8 cellular contexts compared by ENCODE assay signal in the genomic region with DNA sequence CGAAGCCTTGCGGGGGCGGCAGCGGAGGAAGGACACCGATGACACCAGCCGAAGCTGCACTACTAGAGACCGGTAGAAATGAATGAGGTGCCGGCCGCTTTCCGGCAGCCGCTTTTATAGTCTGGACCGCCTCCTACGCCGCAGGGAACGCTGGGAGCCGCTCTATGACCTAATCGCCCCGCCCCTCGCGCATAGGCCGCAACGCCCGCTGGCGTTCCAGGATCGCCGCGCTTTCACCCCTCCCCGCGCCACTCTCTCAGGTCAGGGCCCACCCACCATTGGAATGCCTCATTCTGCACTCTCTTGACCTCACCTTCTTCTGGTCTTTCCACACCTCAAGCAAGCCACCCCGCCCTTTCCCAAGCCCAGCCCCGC. TPM values are rescaled to one million over a fixed set of nuclear protein-coding genes. Genes with fewer than 3 reads are reported as not detected.
DNase-seq lines count a peak whose midpoint lies in the region; ATAC-seq, FAIRE-seq and TF ChIP-seq lines count a peak whose summit lies in the region.

A gene (minus strand): TSS at position 89 of the 375 bp plus-strand sequence. CDS start 170 bp downstream, outside the sequence.

- H3K79me2 ChIP-seq in keratinocyte (ENCODE audit: control insufficient read depth, insufficient read depth, low read length): peaks cover 82% of the 10 kb centered on the region

- H3K4me1 ChIP-seq in keratinocyte (ENCODE audit: control insufficient read depth, extremely low read depth, insufficient read depth, low read length): peaks cover 44% of the 10 kb centered on the region

- H3K4me2 ChIP-seq in keratinocyte (ENCODE audit: control insufficient read depth, extremely low read depth, insufficient read depth, low read depth, low read length): peak within 1 kb of the TSS; percentile 96

- peak; percentile 92 for DNase-seq in AG04450 (ENCODE audit: low read depth, low spot score)
- peak; percentile 98 for DNase-seq in NCI-H460 (ENCODE audit: extremely low read depth, low read depth)
- peak; percentile 74 to 91 for DNase-seq in cerebellar nuclear complex (lab: John Stamatoyannopoulos, UW)
- peak; percentile 98 for DNase-seq in keratinocyte (ENCODE audit: low read depth, low spot score)
- DNase-seq in stimulated activated CD4-positive, alpha-beta T cell treated with anti-CD3 and anti-CD28 coated beads, Interleukin-12 subunit alpha, Interleukin-12 subunit beta, amount 100 ng/mL, for 48 hours (ENCODE audit: low read depth in 2 of 3, low spot score in 1 of 3): peak; percentile 97 to 98 (median 97)

- H2AFZ ChIP-seq in keratinocyte (ENCODE audit: control insufficient read depth, low read length): peak within 1 kb of the TSS; percentile 68

- peaks cover 14 to 56% of the 10 kb centered on the region in 2 experiments for H3K36me3 ChIP-seq in keratinocyte (ENCODE audit: control insufficient read depth in 2 of 2, extremely low read depth in 1 of 2, insufficient read depth in 2 of 2, low read length in 2 of 2)

- no peak for TF ChIP-seq CTCF in AG04450 (IDR thresholded peaks at IDR 0.05; ENCODE audit: low read depth, low read length)
- TF ChIP-seq CTCF in keratinocyte (optimal IDR thresholded peaks at IDR 0.05 in 1 of 3, IDR thresholded peaks at IDR 0.05 in 1 of 3, conservative IDR thresholded peaks at IDR 0.05 in 1 of 3; ENCODE audit: extremely low read depth in 1 of 3, insufficient read depth in 2 of 3, low read length in 3 of 3): no peak

- ATAC-seq in GM19023 (IDR thresholded peaks at IDR 0.05; ENCODE audit: unreplicated experiment): peak; percentile 60
- ATAC-seq in HG03280 (IDR thresholded peaks at IDR 0.05; ENCODE audit: unreplicated experiment): peak; percentile 53
- ATAC-seq in activated CD4-positive, CD25-positive, alpha-beta regulatory T cell treated with anti-CD3 and anti-CD28 coated beads, Interleukin-2, amount 50 U/mL, for 24 hours: peak; percentile 57 to 63

- H3K4me3 ChIP-seq in AG04450 (ENCODE audit: low read depth, low read length) (peak within 1 kb of the TSS; percentile 94), keratinocyte (ENCODE audit: control insufficient read depth in 2 of 3, extremely low read depth in 1 of 3, insufficient read depth in 2 of 3, low read depth in 1 of 3, low read length in 3 of 3) (peak within 1 kb of the TSS; percentile 75 to 100 (median 95))

- H3K9ac ChIP-seq in keratinocyte (ENCODE audit: control insufficient read depth, extremely low read depth, insufficient read depth, low read length): peak within 1 kb of the TSS; percentile 100

- POLR2A ChIA-PET in AG04450 (lab: Yijun Ruan, JAX): interaction anchor here (0.6 to 2.9 kb wide), 22 partner anchors 9 to 733 kb away, joined by 3 to 77 read pairs (median 4); a partner anchor contains a TSS

- FAIRE-seq in keratinocyte (lab: Jason Lieb, UNC): no peak

- H3K9me3 ChIP-seq in AG04450 (ENCODE audit: control insufficient read depth, insufficient read depth, low read length): peaks cover 3% of the 10 kb centered on the region; the same call in 1 of the 2 replicates
- no peaks in the 10 kb centered on the region for H3K9me3 ChIP-seq in keratinocyte (ENCODE audit: control insufficient read depth, low read depth, low read length)

- H3K27me3 ChIP-seq in AG04450 (ENCODE audit: control insufficient read depth, insufficient read depth, low read length) (no peaks in the 10 kb centered on the region), keratinocyte (ENCODE audit: control insufficient read depth, extremely low read depth, insufficient read depth, low read length) (no peaks in the 10 kb centered on the region)

- H3K27ac ChIP-seq in AG04450 (ENCODE audit: low read depth, low read length) (peak within 1 kb of the TSS; percentile 99), keratinocyte (ENCODE audit: control insufficient read depth, insufficient read depth, low read length) (peak within 1 kb of the TSS; percentile 99)

- dilution Hi-C loops in keratinocyte (cut with MboI; ENCODE audit: extremely low pct_ligation_motif_present, low sequenced_read_pairs): no loop called here

- peaks cover 36% of the 10 kb centered on the region for H4K20me1 ChIP-seq in keratinocyte (ENCODE audit: control insufficient read depth, extremely low read depth, insufficient read depth, low read length)

- H3K9me1 ChIP-seq in keratinocyte (ENCODE audit: control insufficient read depth, extremely low read depth, insufficient read depth, low read length): no peaks in the 10 kb centered on the region

- CTCF ChIA-PET in AG04450 (lab: Charles Lee): interaction anchor here (0.7 to 2.0 kb wide), 6 partner anchors 9 to 143 kb away, joined by 3 to 26 read pairs (median 4); no protein-coding TSS in a partner anchor

RNA-seq across cellular contexts. Expression of the gene that starts here (rescaled TPM):
- polyA plus RNA-seq in AG04450 (2011; rRNA removed): 722 and 915 TPM in 2 replicates
- polyA minus RNA-seq in AG04450 (2011; rRNA and poly(A)+ RNA removed): 642 and 842 TPM in 2 replicates
- total RNA-seq in NCI-H460 (2014; rRNA removed; shearing (Covaris generic)): 392 and 498 TPM in 2 replicates
- 1,062 and 1,359 TPM in 2 replicates for polyA plus RNA-seq in NCI-H460 (2014; cell fraction: nucleus; rRNA removed)
- 470 to 793 TPM (median 689 TPM) in 3 replicates for polyA plus RNA-seq in keratinocyte
- polyA plus RNA-seq in keratinocyte (2011; ENCODE audit: low read depth): 1,623 TPM
- polyA plus RNA-seq in keratinocyte (2011; cell fraction: cytosol; rRNA removed): 418 and 502 TPM in 2 replicates
- polyA plus RNA-seq in keratinocyte (2011; cell fraction: nucleus; rRNA removed): 1,369 and 1,634 TPM in 2 replicates
- polyA plus RNA-seq in keratinocyte (2012; ENCODE audit: low replicate concordance): 427 and 480 TPM in 2 replicates
- 333 to 502 TPM (median 382 TPM) in 3 replicates for polyA minus RNA-seq in keratinocyte
- polyA minus RNA-seq in keratinocyte (2011; cell fraction: cytosol; rRNA and poly(A)+ RNA removed): 847 TPM
- polyA minus RNA-seq in keratinocyte (2011; cell fraction: nucleus; rRNA and poly(A)+ RNA removed): 879 and 914 TPM in 2 replicates

Comparison
In these comparisons a context has a peak if more than half of its experiments do, and no peak if none do; other contexts are left out.
1. Peak in every context shown above with its lines: DNase-seq, ATAC-seq, H3K4me3 ChIP-seq and H3K27ac ChIP-seq.